22 cellular contexts compared by ENCODE assay signal in the genomic region with DNA sequence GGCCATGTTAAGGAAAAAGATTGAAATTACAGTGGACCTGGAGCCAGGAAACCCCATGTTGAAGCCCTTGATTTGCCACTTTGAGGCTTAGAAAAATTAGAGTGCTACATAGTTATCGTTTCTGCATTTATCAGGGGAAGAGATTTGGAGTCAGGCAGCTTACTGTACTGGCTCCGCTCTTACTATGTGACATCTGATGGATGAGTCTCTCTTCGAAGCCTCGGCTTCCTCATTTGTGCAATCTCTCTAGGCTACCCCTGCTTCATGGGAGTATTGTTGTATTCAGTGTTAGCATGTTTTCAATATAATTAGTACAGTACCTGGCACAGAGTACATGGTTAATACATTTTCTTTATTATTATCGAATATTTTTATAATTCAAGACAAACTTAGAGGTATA.
A peak's percentile ranks its signal among the peaks of the same experiment; 100 is the strongest.
DNase-seq lines count a peak whose midpoint lies in the region; ATAC-seq and TF ChIP-seq lines count a peak whose summit lies in the region.
"Had no signal": no experiment of that assay in that cellular context is flagged by ENCODE, and none has a peak within 500 bp of the region (broad histone marks: within the 10 kb centered on the region; RNA-seq: fewer than 3 reads in every experiment).

No MANE protein-coding gene starts in this region.

- no peaks in the 10 kb centered on the region for H3K79me2 ChIP-seq in GM23248 (ENCODE audit: insufficient read depth)

- H3K4me3 ChIP-seq in GM23248, result no peak overlapping the region
- H3K4me3 ChIP-seq in adipocyte (ENCODE audit: low read length), result no peak overlapping the region
- H3K4me3 ChIP-seq in mesenchymal stem cell (ENCODE audit: insufficient read depth in 1 of 2, low read depth in 1 of 2, low read length in 2 of 2), result no peak overlapping the region
- no peak overlapping the region for H3K4me3 ChIP-seq in stomach
- H3K4me3 ChIP-seq: adrenal gland, breast epithelium, colonic mucosa, lung, prostate gland had no signal

- no peaks in the 10 kb centered on the region for H3K27me3 ChIP-seq in GM23248 (replicated peaks; ENCODE audit: insufficient read depth)
- no peaks in the 10 kb centered on the region for H3K27me3 ChIP-seq in adipocyte (replicated peaks; ENCODE audit: control insufficient read depth, insufficient read depth, low read length)
- no peaks in the 10 kb centered on the region for H3K27me3 ChIP-seq in mesenchymal stem cell (ENCODE audit: control insufficient read depth in 1 of 2, insufficient read depth in 1 of 2, low read length in 2 of 2)
- H3K27me3 ChIP-seq in stomach, result no peaks in the 10 kb centered on the region
- H3K27me3 ChIP-seq: breast epithelium, colonic mucosa had no signal

- H3F3A ChIP-seq in GM23248 (ENCODE audit: insufficient read depth), result peaks cover 46% of the 10 kb centered on the region

- H2AFZ ChIP-seq in GM23248, result peak overlapping the region; percentile 63
- H2AFZ ChIP-seq in mesenchymal stem cell (ENCODE audit: low read depth, low read length), result no peak overlapping the region

- in situ Hi-C loops in GM23248 (cut with MboI), result no loop called here

- peak overlapping the region; percentile 54 to 84 for H3K18ac ChIP-seq in mesenchymal stem cell (ENCODE audit: low read depth in 1 of 2, low read length in 2 of 2)

- no peak overlapping the region for H2BK15ac ChIP-seq in mesenchymal stem cell (ENCODE audit: low read depth, poor library complexity, severe bottlenecking)

- no peak overlapping the region for H2AK5ac ChIP-seq in mesenchymal stem cell (ENCODE audit: low read length, severe bottlenecking)

- H3K4me1 ChIP-seq in GM23248 (ENCODE audit: insufficient read depth) (peaks cover 48% of the 10 kb centered on the region), adipocyte (ENCODE audit: control insufficient read depth, insufficient read depth, low read length) (peaks cover 46% of the 10 kb centered on the region), mesenchymal stem cell (ENCODE audit: control insufficient read depth, insufficient read depth, low read depth, low read length) (peaks cover 2% of the 10 kb centered on the region), stomach (peaks cover 0 to 5% (median 0%) of the 10 kb centered on the region in 4 donors)
- H3K4me1 ChIP-seq: adrenal gland, breast epithelium, colonic mucosa had no signal

- H3K9me3 ChIP-seq in GM23248 (ENCODE audit: low read depth), result no peaks in the 10 kb centered on the region
- H3K9me3 ChIP-seq in adipocyte (ENCODE audit: control insufficient read depth, low read length), result no peaks in the 10 kb centered on the region
- no peaks in the 10 kb centered on the region for H3K9me3 ChIP-seq in mesenchymal stem cell (ENCODE audit: control insufficient read depth, low read length)
- no peaks in the 10 kb centered on the region for H3K9me3 ChIP-seq in stomach
- H3K9me3 ChIP-seq: adrenal gland, breast epithelium, colonic mucosa, prostate gland had no signal

- H3K23ac ChIP-seq in mesenchymal stem cell (ENCODE audit: low read length in 2 of 2), result no peak overlapping the region

- H2BK120ac ChIP-seq in mesenchymal stem cell (ENCODE audit: low read depth, low read length), result peak overlapping the region; percentile 24

- H3K14ac ChIP-seq in mesenchymal stem cell (ENCODE audit: low read length in 2 of 2), result no peak overlapping the region

- peak overlapping the region; percentile 32 for H4K91ac ChIP-seq in mesenchymal stem cell (ENCODE audit: low read length)

- H3K4me2 ChIP-seq in GM23248 (ENCODE audit: unreplicated experiment) (peak overlapping the region; percentile 58), mesenchymal stem cell (ENCODE audit: low read length, poor library complexity, severe bottlenecking) (no peak overlapping the region)

- H3K9ac ChIP-seq in GM23248, result peak overlapping the region; percentile 60
- peak overlapping the region; percentile 72 for H3K9ac ChIP-seq in adipocyte (ENCODE audit: low read length)
- H3K9ac ChIP-seq in mesenchymal stem cell (ENCODE audit: low read length), result peak overlapping the region; percentile 79

- H4K8ac ChIP-seq in mesenchymal stem cell (ENCODE audit: low read length), result peak overlapping the region; percentile 57

- H3K27ac ChIP-seq in GM23248 (peak overlapping the region; percentile 87), mesenchymal stem cell (ENCODE audit: low read length, poor library complexity, severe bottlenecking) (no peak overlapping the region), stomach (peak overlapping the region in 3 of 5 donors; percentile 46 to 58 (median 56))
- H3K27ac ChIP-seq: adrenal gland had no signal

- TF ChIP-seq EP300 in stomach (IDR thresholded peaks at IDR 0.05), result no peak

- intact Hi-C loops in stomach (cut with DNase I; ENCODE audit: low total_unique reads), result no loop called here

- peak overlapping the region; percentile 37 to 99 for H2BK12ac ChIP-seq in mesenchymal stem cell (ENCODE audit: low read length in 2 of 2)

- no peak for ATAC-seq in HG02678 (IDR thresholded peaks at IDR 0.05; ENCODE audit: unreplicated experiment)
- no peak for ATAC-seq in GM18498 (IDR thresholded peaks at IDR 0.05; ENCODE audit: unreplicated experiment)
- ATAC-seq: stimulated activated effector memory CD8-positive, alpha-beta T cell treated with anti-CD3 and anti-CD28 coated beads, Interleukin-12 subunit alpha, Interleukin-12 subunit beta, amount 100 ng/mL, for 72 hours had no signal

- no peaks in the 10 kb centered on the region for H3K79me1 ChIP-seq in mesenchymal stem cell (replicated peaks; ENCODE audit: low read length, poor library complexity, severe bottlenecking)

- no peaks in the 10 kb centered on the region for H4K20me1 ChIP-seq in GM23248 (ENCODE audit: insufficient read depth)

- H2BK5ac ChIP-seq in mesenchymal stem cell (ENCODE audit: low read depth, low read length, poor library complexity, severe bottlenecking), result no peak overlapping the region

- no peak for TF ChIP-seq POLR2A in stomach (IDR thresholded peaks at IDR 0.05)

- DNase-seq in GM23248, result peak; percentile 60
- DNase-seq in adipocyte (ENCODE audit: low read depth), result no peak
- DNase-seq in mesenchymal stem cell, result peak; percentile 22
- no peak for DNase-seq in stomach
- no peak for DNase-seq in inferior parietal cortex (ENCODE audit: extremely low spot score)
- DNase-seq in medulla oblongata (ENCODE audit: extremely low spot score), result no peak
- DNase-seq: activated T-cell treated with anti-CD3 and anti-CD28 coated beads, Interleukin-2, amount 50 U/mL, for 24 hours; adrenal gland; CD4-positive, alpha-beta T cell; colonic mucosa; effector memory CD4-positive, alpha-beta T cell; kidney glomerular epithelial cell; NCI-H1436 treated with DMSO at 0.1 percent for 48 hours; NCI-H2171; NCI-H510A treated with DMSO at 0.1 percent for 48 hours; stimulated activated CD4-positive, alpha-beta T cell treated with anti-CD3 and anti-CD28 coated beads, Interleukin-2, amount 100 ng/mL, for 24 hours had no signal

- H3K36me3 ChIP-seq in GM23248 (ENCODE audit: low read depth) (no peaks in the 10 kb centered on the region), adipocyte (ENCODE audit: control insufficient read depth, insufficient read depth, low read length, severe bottlenecking) (no peaks in the 10 kb centered on the region), mesenchymal stem cell (ENCODE audit: control insufficient read depth in 1 of 2, insufficient read depth in 2 of 2, low read depth in 1 of 2, low read length in 2 of 2) (no peaks in the 10 kb centered on the region), stomach (no peaks in the 10 kb centered on the region)
- H3K36me3 ChIP-seq: adrenal gland, breast epithelium, colonic mucosa, prostate gland had no signal

- no peak overlapping the region for H3K4ac ChIP-seq in mesenchymal stem cell (ENCODE audit: low read depth in 1 of 2, low read length in 2 of 2)

- no peaks in the 10 kb centered on the region; the same call in 1 of the 2 replicates for H3K9me2 ChIP-seq in GM23248 (ENCODE audit: insufficient read depth)

- WGBS in GM23248 (ENCODE audit: low coverage in 1 of 2, low lambda C conversion rate in 2 of 2, missing lambda C conversion rate in 2 of 2), 2 experiments, result 24% methylated on average over 5 of the region's 5 CpGs
- 58% methylated on average over 4 of the region's 5 CpGs for WGBS in mesenchymal stem cell
- 75 to 81% (median 81%) methylated on average over 5 of the region's 5 CpGs for WGBS in stomach, 5 donors

- TF ChIP-seq CTCF in stomach (IDR thresholded peaks at IDR 0.05), result no peak

Comparison
In these comparisons a context has a peak if more than half of its experiments do, and no peak if none do; other contexts are left out.
1. DNase-seq: peak in GM23248 (single experiment) and mesenchymal stem cell (single experiment); none in adipocyte (single experiment), stomach (single experiment), inferior parietal cortex (single experiment) and medulla oblongata (single experiment).
2. Peak in every context shown above with its lines, with median percentiles within 50 percentile points of each other: H3K9ac ChIP-seq.